27 cellular contexts compared by ENCODE assay signal in the genomic region with DNA sequence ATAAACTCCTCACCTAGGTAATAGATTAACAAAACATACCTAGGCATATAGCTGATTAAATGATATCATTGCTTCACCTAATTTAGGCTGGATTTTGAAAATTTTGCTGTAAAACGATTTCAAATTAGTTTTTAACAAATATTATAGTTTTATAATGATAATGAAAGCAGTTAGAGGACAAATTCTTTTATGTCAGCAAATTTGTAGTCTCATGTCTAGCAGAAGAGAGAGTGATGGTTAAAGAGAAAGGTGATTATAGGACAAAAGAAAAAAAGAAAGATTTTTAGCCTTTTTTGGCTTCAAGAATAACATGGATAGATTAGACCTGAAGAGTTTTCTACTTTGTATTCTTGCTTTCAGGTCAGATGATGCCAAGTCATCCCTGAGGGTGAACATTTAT. TPM values are rescaled to one million over a fixed set of nuclear protein-coding genes. Genes with fewer than 3 reads are reported as not detected.
A peak's percentile ranks its signal among the peaks of the same experiment; 100 is the strongest.
DNase-seq lines count a peak whose midpoint lies in the region; ATAC-seq and TF ChIP-seq lines count a peak whose summit lies in the region.
"Had no signal": no experiment of that assay in that cellular context is flagged by ENCODE, and none has a peak within 500 bp of the region (broad histone marks: within the 10 kb centered on the region; RNA-seq: fewer than 3 reads in every experiment).

No MANE protein-coding gene starts in this region.

- H3K27me3 ChIP-seq in CD4-positive, alpha-beta T cell (ENCODE audit: control insufficient read depth, insufficient read depth, low read length): no peaks in the 10 kb centered on the region
- H3K27me3 ChIP-seq in SU-DHL-6 (ENCODE audit: low read length): no peaks in the 10 kb centered on the region
- no peaks in the 10 kb centered on the region for H3K27me3 ChIP-seq in naive thymus-derived CD4-positive, alpha-beta T cell (ENCODE audit: control insufficient read depth in 2 of 2, insufficient read depth in 2 of 2, low read length in 2 of 2)
- H3K27me3 ChIP-seq: pancreas, stomach had no signal

- POLR2A ChIA-PET in CD4-positive, alpha-beta T cell (lab: Charles Lee): interaction anchor here (1.1 kb wide), 1 partner anchor 102 kb away, joined by 3 read pairs; no protein-coding TSS in a partner anchor
- POLR2A ChIA-PET in naive thymus-derived CD4-positive, alpha-beta T cell (lab: Charles Lee): interaction anchor here (1.2 to 1.4 kb wide), 3 partner anchors 12 to 41 kb away, joined by 3 to 4 read pairs (median 3); no protein-coding TSS in a partner anchor

- peaks cover 4% of the 10 kb centered on the region; the same call in 1 of the 2 replicates for H3K36me3 ChIP-seq in SU-DHL-6 (ENCODE audit: low read length)
- H3K36me3 ChIP-seq in naive thymus-derived CD4-positive, alpha-beta T cell (ENCODE audit: control insufficient read depth in 2 of 3, insufficient read depth in 3 of 3, low read length in 3 of 3): peaks cover 0 to 4% (median 0%) of the 10 kb centered on the region in 3 experiments
- H3K36me3 ChIP-seq: pancreas, stomach had no signal

- CTCF ChIA-PET in CD4-positive, alpha-beta T cell (lab: Charles Lee): interaction anchor here (1.4 to 1.5 kb wide), 2 partner anchors 259 to 328 kb away, joined by 3 to 5 read pairs; no protein-coding TSS in a partner anchor
- CTCF ChIA-PET in naive thymus-derived CD4-positive, alpha-beta T cell (lab: Charles Lee): no interaction called here

- H3K27me3 Mint-ChIP-seq in activated T-cell treated with anti-CD3 and anti-CD28 coated beads, Interleukin-2, amount 50 U/mL, for 24 hours: no peaks in the 10 kb centered on the region
- no peaks in the 10 kb centered on the region for H3K27me3 Mint-ChIP-seq in activated T-cell treated with anti-CD3 and anti-CD28 coated beads, Interleukin-2, amount 50 U/mL, for 4 hours (ENCODE audit: low read depth)
- no peaks in the 10 kb centered on the region for H3K27me3 Mint-ChIP-seq in CD4-positive, alpha-beta T cell
- no peaks in the 10 kb centered on the region for H3K27me3 Mint-ChIP-seq in naive thymus-derived CD4-positive, alpha-beta T cell
- H3K27me3 Mint-ChIP-seq: effector memory CD8-positive, alpha-beta T cell had no signal

- peaks cover 14 to 42% of the 10 kb centered on the region in 2 donors for H3K4me1 ChIP-seq in naive thymus-derived CD4-positive, alpha-beta T cell (ENCODE audit: control insufficient read depth in 2 of 2, insufficient read depth in 2 of 2, low read length in 2 of 2)

- peaks cover 79% of the 10 kb centered on the region for H3K79me2 ChIP-seq in SU-DHL-6 (ENCODE audit: insufficient read depth, low read length)

- no peaks in the 10 kb centered on the region for H3K9me2 ChIP-seq in SU-DHL-6 (replicated peaks; ENCODE audit: insufficient read depth, low read length)

- no peak overlapping the region for H2AFZ ChIP-seq in SU-DHL-6 (ENCODE audit: low read depth, low read length, severe bottlenecking)

- peaks cover 58% of the 10 kb centered on the region for H3K4me1 Mint-ChIP-seq in activated T-cell treated with anti-CD3 and anti-CD28 coated beads, Interleukin-2, amount 50 U/mL, for 24 hours (ENCODE audit: low read depth)
- peaks cover 51% of the 10 kb centered on the region for H3K4me1 Mint-ChIP-seq in activated T-cell treated with anti-CD3 and anti-CD28 coated beads, Interleukin-2, amount 50 U/mL, for 4 hours (ENCODE audit: low read depth)
- H3K4me1 Mint-ChIP-seq in CD4-positive, alpha-beta T cell (ENCODE audit: low read depth): peaks cover 83% of the 10 kb centered on the region
- H3K4me1 Mint-ChIP-seq in naive thymus-derived CD4-positive, alpha-beta T cell: peaks cover 32 to 89% (median 66%) of the 10 kb centered on the region in 7 donors

- H3K27ac ChIP-seq in CD4-positive, alpha-beta T cell (ENCODE audit: low read depth, low read length): no peak overlapping the region
- H3K27ac ChIP-seq in SU-DHL-6 (ENCODE audit: low read depth, low read length): no peak overlapping the region
- H3K27ac ChIP-seq in naive thymus-derived CD4-positive, alpha-beta T cell (ENCODE audit: low read depth, low read length): no peak overlapping the region
- H3K27ac ChIP-seq: HL-60, pancreas, skin epidermis, stomach had no signal

- no peak overlapping the region for H3K27ac Mint-ChIP-seq in activated T-cell treated with anti-CD3 and anti-CD28 coated beads, Interleukin-2, amount 50 U/mL, for 24 hours
- no peak overlapping the region for H3K27ac Mint-ChIP-seq in CD4-positive, alpha-beta T cell
- peak overlapping the region in 3 of 9 donors; percentile 4 to 60 (median 19) for H3K27ac Mint-ChIP-seq in naive thymus-derived CD4-positive, alpha-beta T cell
- H3K27ac Mint-ChIP-seq: immature natural killer cell had no signal

- peak overlapping the region; percentile 64 for H3K4me2 ChIP-seq in SU-DHL-6 (ENCODE audit: low read depth, low read length, poor library complexity, severe bottlenecking)

- H3K9me3 Mint-ChIP-seq in activated T-cell treated with anti-CD3 and anti-CD28 coated beads, Interleukin-2, amount 50 U/mL, for 24 hours: peaks cover 7% of the 10 kb centered on the region
- no peaks in the 10 kb centered on the region for H3K9me3 Mint-ChIP-seq in activated T-cell treated with anti-CD3 and anti-CD28 coated beads, Interleukin-2, amount 50 U/mL, for 4 hours
- H3K9me3 Mint-ChIP-seq in CD4-positive, alpha-beta T cell: no peaks in the 10 kb centered on the region
- H3K9me3 Mint-ChIP-seq in naive thymus-derived CD4-positive, alpha-beta T cell: peaks cover 0 to 7% (median 0%) of the 10 kb centered on the region in 11 donors
- H3K9me3 Mint-ChIP-seq: immature natural killer cell had no signal

- H4K20me1 ChIP-seq in SU-DHL-6 (ENCODE audit: low read depth, low read length): no peaks in the 10 kb centered on the region

- no peak for TF ChIP-seq CTCF in CD4-positive, alpha-beta T cell (IDR thresholded peaks at IDR 0.05)
- TF ChIP-seq CTCF in SU-DHL-6 (IDR thresholded peaks at IDR 0.05; ENCODE audit: insufficient read depth, low read length, poor library complexity, severe bottlenecking): no peak

- no peaks in the 10 kb centered on the region for H3F3A ChIP-seq in SU-DHL-6 (ENCODE audit: insufficient read depth)

- peaks cover 87% of the 10 kb centered on the region for H3K36me3 Mint-ChIP-seq in activated T-cell treated with anti-CD3 and anti-CD28 coated beads, Interleukin-2, amount 50 U/mL, for 24 hours (ENCODE audit: low read depth)
- H3K36me3 Mint-ChIP-seq in activated T-cell treated with anti-CD3 and anti-CD28 coated beads, Interleukin-2, amount 50 U/mL, for 4 hours (ENCODE audit: insufficient read depth): peaks cover 21% of the 10 kb centered on the region
- peaks cover 59% of the 10 kb centered on the region for H3K36me3 Mint-ChIP-seq in CD4-positive, alpha-beta T cell (ENCODE audit: low read depth)
- peaks cover 0 to 43% (median 22%) of the 10 kb centered on the region in 5 donors for H3K36me3 Mint-ChIP-seq in naive thymus-derived CD4-positive, alpha-beta T cell

- no peak overlapping the region for H3K4me3 ChIP-seq in SU-DHL-6 (ENCODE audit: insufficient read depth, low read length, poor library complexity, severe bottlenecking)
- H3K4me3 ChIP-seq in naive thymus-derived CD4-positive, alpha-beta T cell (ENCODE audit: low read length): no peak overlapping the region
- H3K4me3 ChIP-seq: lung, pancreas, skin epidermis, stomach had no signal

- no peak for ATAC-seq in activated T-cell treated with anti-CD3 and anti-CD28 coated beads, Interleukin-2, amount 50 U/mL, for 4 hours
- ATAC-seq in CD4-positive, alpha-beta T cell (ENCODE audit: poor library complexity): no peak
- ATAC-seq in naive thymus-derived CD4-positive, alpha-beta T cell: no peak
- ATAC-seq: effector memory CD8-positive, alpha-beta T cell; left cardiac atrium; pancreas had no signal

- no peaks in the 10 kb centered on the region for H3K9me3 ChIP-seq in CD4-positive, alpha-beta T cell (ENCODE audit: control insufficient read depth, low read length)
- no peaks in the 10 kb centered on the region for H3K9me3 ChIP-seq in SU-DHL-6 (ENCODE audit: insufficient read depth, low read length)
- H3K9me3 ChIP-seq in naive thymus-derived CD4-positive, alpha-beta T cell (ENCODE audit: control insufficient read depth in 2 of 3, low read length in 3 of 3): no peaks in the 10 kb centered on the region
- H3K9me3 ChIP-seq: pancreas, stomach had no signal

- peak overlapping the region; percentile 23 for H3K4me3 Mint-ChIP-seq in activated T-cell treated with anti-CD3 and anti-CD28 coated beads, Interleukin-2, amount 50 U/mL, for 24 hours
- no peak overlapping the region for H3K4me3 Mint-ChIP-seq in activated T-cell treated with anti-CD3 and anti-CD28 coated beads, Interleukin-2, amount 50 U/mL, for 4 hours
- H3K4me3 Mint-ChIP-seq in CD4-positive, alpha-beta T cell: peak overlapping the region; percentile 12
- peak overlapping the region in 8 of 10 donors; percentile 3 to 91 (median 50) for H3K4me3 Mint-ChIP-seq in naive thymus-derived CD4-positive, alpha-beta T cell
- H3K4me3 Mint-ChIP-seq: effector memory CD8-positive, alpha-beta T cell; immature natural killer cell had no signal

- no peak overlapping the region for H3K9ac ChIP-seq in SU-DHL-6 (ENCODE audit: low read length)

- intact Hi-C loops in CD4-positive, alpha-beta T cell (cut with DNase I, micrococcal nuclease): loop anchor here (5.0 kb wide), 4 partner anchors 48 to 258 kb away; no protein-coding TSS in a partner anchor
- intact Hi-C loops in naive thymus-derived CD4-positive, alpha-beta T cell (cut with micrococcal nuclease): loop anchor here (2.0 to 10.0 kb wide), 7 partner anchors 14 to 328 kb away; no protein-coding TSS in a partner anchor

- no peak for DNase-seq in activated T-cell treated with anti-CD3 and anti-CD28 coated beads, Interleukin-2, amount 50 U/mL, for 24 hours
- no peak for DNase-seq in activated T-cell treated with anti-CD3 and anti-CD28 coated beads, Interleukin-2, amount 50 U/mL, for 4 hours
- no peak for DNase-seq in CD4-positive, alpha-beta T cell
- DNase-seq in naive thymus-derived CD4-positive, alpha-beta T cell: no peak
- DNase-seq in NCI-H1930 (lab: John Stamatoyannopoulos, UW): no peak
- no peak for DNase-seq in cerebellum (ENCODE audit: low spot score)
- no peak for DNase-seq in NK-92 (lab: John Stamatoyannopoulos, UW; ENCODE audit: unreplicated experiment)
- DNase-seq: activated gamma-delta T cell; AML-193; caudate nucleus; cortex of kidney; DMS 273 treated with DMSO at 0.1 percent for 48 hours; effector memory CD8-positive, alpha-beta T cell; erythroblast; HCEC 1CT; immature natural killer cell; left cardiac atrium; NCI-H1048; NCI-H446; NCI-H748 treated with DMSO at 0.1 percent for 48 hours; pancreas; SIG-M5; stomach had no signal

RNA-seq across cellular contexts. Expression of gene DPH5, which starts 3.6 kb away (rescaled TPM):
- 10 to 100 TPM; 57.7 to 73.7 (median 72.4) TPM for total RNA-seq in activated T-cell treated with anti-CD3 and anti-CD28 coated beads, Interleukin-2, amount 50 U/mL, for 4 hours
- 10 to 100 TPM; 31.3 to 35.4 TPM for total RNA-seq in CD4-positive, alpha-beta T cell
- 10 to 100 TPM; 26.3 to 72.2 (median 45.3) TPM for total RNA-seq in naive thymus-derived CD4-positive, alpha-beta T cell
- 10 to 100 TPM; 53.7 to 57.4 TPM for polyA plus RNA-seq in naive thymus-derived CD4-positive, alpha-beta T cell
- total RNA-seq in cerebellum: 27.7 TPM
